Comparison of ENCODE assay signal across 15 cellular contexts in genomic region chr1:32878183-32878582, GRCh38. TPM values are rescaled to one million over a fixed set of nuclear protein-coding genes. Genes with fewer than 3 reads are reported as not detected.
DNase-seq lines count a peak whose midpoint lies in the region; ATAC-seq, FAIRE-seq and TF ChIP-seq lines count a peak whose summit lies in the region.
"Had no signal": no experiment of that assay in that cellular context is flagged by ENCODE, and none has a peak within 500 bp of the region (broad histone marks: within the 10 kb centered on the region; RNA-seq: fewer than 3 reads in every experiment).

No MANE protein-coding gene starts in this region.

- H3K4me1 Mint-ChIP-seq in GM23338, result peaks cover 38% of the 10 kb centered on the region
- H3K4me1 Mint-ChIP-seq: central memory CD8-positive, alpha-beta T cell had no signal

- dilution Hi-C loops in keratinocyte (cut with MboI; ENCODE audit: extremely low pct_ligation_motif_present, low sequenced_read_pairs), result no loop called here

- no peaks in the 10 kb centered on the region for H3K27me3 ChIP-seq in GM23338 (ENCODE audit: insufficient read depth)
- H3K27me3 ChIP-seq in keratinocyte (ENCODE audit: control insufficient read depth, extremely low read depth, insufficient read depth, low read length), result no peaks in the 10 kb centered on the region
- no peaks in the 10 kb centered on the region for H3K27me3 ChIP-seq in ovary
- H3K27me3 ChIP-seq: SJSA1 had no signal

- H3K4me1 ChIP-seq in GM23338 (ENCODE audit: insufficient read depth), result peaks cover 19% of the 10 kb centered on the region
- no peaks in the 10 kb centered on the region for H3K4me1 ChIP-seq in keratinocyte (ENCODE audit: control insufficient read depth, extremely low read depth, insufficient read depth, low read length)
- peaks cover 9% of the 10 kb centered on the region for H3K4me1 ChIP-seq in ovary (ENCODE audit: insufficient read depth)

- TF ChIP-seq CTCF in GM23338 (conservative IDR thresholded peaks at IDR 0.05; ENCODE audit: low read depth in 2 of 2) (no peak), keratinocyte (optimal IDR thresholded peaks at IDR 0.05 in 1 of 3, IDR thresholded peaks at IDR 0.05 in 1 of 3, conservative IDR thresholded peaks at IDR 0.05 in 1 of 3; ENCODE audit: extremely low read depth in 1 of 3, insufficient read depth in 2 of 3, low read length in 3 of 3) (no peak), ovary (IDR thresholded peaks at IDR 0.05) (no peak)

- H3K27ac ChIP-seq in GM23338 (ENCODE audit: low read depth), result no peak overlapping the region
- peak overlapping the region; percentile 30 for H3K27ac ChIP-seq in angular gyrus (ENCODE audit: low read depth, low read length)
- H3K27ac ChIP-seq in keratinocyte (ENCODE audit: control insufficient read depth, insufficient read depth, low read length), result no peak overlapping the region
- H3K27ac ChIP-seq in ovary, result no peak overlapping the region
- H3K27ac ChIP-seq: SJSA1 had no signal

- no peaks in the 10 kb centered on the region for H3K9me3 Mint-ChIP-seq in GM23338
- H3K9me3 Mint-ChIP-seq: activated T-helper 2 cell treated with anti-CD3 and anti-CD28 coated beads, Interferon-gamma antibody, Interleukin-2, Interleukin-4, amounts not matched to agents 10 μg/mL and 5 μg/mL and 100 μg/mL, durations not matched to agents 14 hours and 24 hours and 36 hours; central memory CD8-positive, alpha-beta T cell; stimulated activated effector memory CD8-positive, alpha-beta T cell treated with anti-CD3 and anti-CD28 coated beads, Interleukin-12 subunit alpha, Interleukin-12 subunit beta, amount 100 ng/mL, for 72 hours had no signal

- H4K20me1 ChIP-seq in GM23338 (replicated peaks; ENCODE audit: insufficient read depth) (no peaks in the 10 kb centered on the region), keratinocyte (ENCODE audit: control insufficient read depth, extremely low read depth, insufficient read depth, low read length) (no peaks in the 10 kb centered on the region)

- no peaks in the 10 kb centered on the region for H3K9me2 ChIP-seq in GM23338 (ENCODE audit: insufficient read depth)

- FAIRE-seq in keratinocyte (lab: Jason Lieb, UNC), result peak; percentile 94

- peak; percentile 69 for DNase-seq in DMS53 (lab: John Stamatoyannopoulos, UW)
- DNase-seq in GM23338 (ENCODE audit: low spot score), result no peak
- DNase-seq in keratinocyte (ENCODE audit: low read depth, low spot score), result peak; percentile 32
- no peak for DNase-seq in SKM-1 treated with dmso at 0.1 percent for 144 hours (lab: John Stamatoyannopoulos, UW; ENCODE audit: unreplicated experiment)
- no peak for DNase-seq in ovary
- no peak for DNase-seq in ecto neural progenitor cell (ENCODE audit: low spot score)
- DNase-seq: activated CD4-positive, alpha-beta T cell treated with anti-CD3 and anti-CD28 coated beads for 1 hour; NCI-H2029 treated with DMSO at 0.1 percent for 48 hours had no signal

- H3K36me3 ChIP-seq in GM23338 (ENCODE audit: insufficient read depth) (no peaks in the 10 kb centered on the region), keratinocyte (ENCODE audit: control insufficient read depth in 2 of 2, extremely low read depth in 1 of 2, insufficient read depth in 2 of 2, low read length in 2 of 2) (no peaks in the 10 kb centered on the region), ovary (no peaks in the 10 kb centered on the region)
- H3K36me3 ChIP-seq: SJSA1 had no signal

- WGBS in ovary, 3 donors, result 57 to 67% (median 58%) methylated on average over 6 of the region's 6 CpGs

- H3K9me3 ChIP-seq in keratinocyte (ENCODE audit: control insufficient read depth, low read depth, low read length) (no peaks in the 10 kb centered on the region), ovary (no peaks in the 10 kb centered on the region)
- H3K9me3 ChIP-seq: SJSA1 had no signal

- no peak overlapping the region for H3K4me2 ChIP-seq in GM23338
- H3K4me2 ChIP-seq in keratinocyte (ENCODE audit: control insufficient read depth, extremely low read depth, insufficient read depth, low read depth, low read length), result no peak overlapping the region

- no peak overlapping the region for H3K4me3 Mint-ChIP-seq in GM23338
- H3K4me3 Mint-ChIP-seq: central memory CD8-positive, alpha-beta T cell; stimulated activated effector memory CD8-positive, alpha-beta T cell treated with anti-CD3 and anti-CD28 coated beads, Interleukin-12 subunit alpha, Interleukin-12 subunit beta, amount 100 ng/mL, for 72 hours had no signal

- no peak for TF ChIP-seq EP300 in ovary (IDR thresholded peaks at IDR 0.05)

- no peak overlapping the region for H2AFZ ChIP-seq in GM23338
- H2AFZ ChIP-seq in keratinocyte (ENCODE audit: control insufficient read depth, low read length), result no peak overlapping the region

- no peaks in the 10 kb centered on the region for H3K36me3 Mint-ChIP-seq in GM23338 (ENCODE audit: low read depth)
- H3K36me3 Mint-ChIP-seq: stimulated activated effector memory CD8-positive, alpha-beta T cell treated with anti-CD3 and anti-CD28 coated beads, Interleukin-12 subunit alpha, Interleukin-12 subunit beta, amount 100 ng/mL, for 72 hours had no signal

- no peak for TF ChIP-seq POLR2A in ovary (IDR thresholded peaks at IDR 0.05)
- no peak for TF ChIP-seq POLR2A in GM18505 (IDR thresholded peaks at IDR 0.05; ENCODE audit: borderline replicate concordance, extremely low read depth, insufficient read depth, insufficient read length)

- H3K27me3 Mint-ChIP-seq in GM23338 (ENCODE audit: insufficient read depth, low read depth, poor library complexity), result peaks cover 5% of the 10 kb centered on the region

- no peak overlapping the region for H3K27ac Mint-ChIP-seq in GM23338
- H3K27ac Mint-ChIP-seq: activated T-helper 2 cell treated with anti-CD3 and anti-CD28 coated beads, Interferon-gamma antibody, Interleukin-2, Interleukin-4, amounts not matched to agents 10 μg/mL and 5 μg/mL and 100 μg/mL, durations not matched to agents 14 hours and 24 hours and 36 hours; stimulated activated effector memory CD8-positive, alpha-beta T cell treated with anti-CD3 and anti-CD28 coated beads, Interleukin-12 subunit alpha, Interleukin-12 subunit beta, amount 100 ng/mL, for 72 hours had no signal

- H3K4me3 ChIP-seq in GM23338 (no peak overlapping the region), keratinocyte (ENCODE audit: control insufficient read depth in 2 of 3, extremely low read depth in 1 of 3, insufficient read depth in 2 of 3, low read depth in 1 of 3, low read length in 3 of 3) (no peak overlapping the region), ovary (no peak overlapping the region)
- H3K4me3 ChIP-seq: SJSA1 had no signal

- H3K9ac ChIP-seq in keratinocyte (ENCODE audit: control insufficient read depth, extremely low read depth, insufficient read depth, low read length), result no peak overlapping the region

- H3K9me1 ChIP-seq in keratinocyte (ENCODE audit: control insufficient read depth, extremely low read depth, insufficient read depth, low read length), result no peaks in the 10 kb centered on the region

- no peaks in the 10 kb centered on the region for H3F3A ChIP-seq in GM23338 (replicated peaks; ENCODE audit: low read depth)

- intact Hi-C loops in ovary (cut with DNase I), result loop anchor here in 1 of 4 donors (5.0 kb wide), 1 partner anchor 204 kb away; the partner anchor contains the start of gene AZIN2

- peak; percentile 46 for ATAC-seq in GM23338
- ATAC-seq in GM18505 (IDR thresholded peaks at IDR 0.05; ENCODE audit: unreplicated experiment), result no peak
- ATAC-seq: stimulated activated effector memory CD8-positive, alpha-beta T cell treated with anti-CD3 and anti-CD28 coated beads, Interleukin-12 subunit alpha, Interleukin-12 subunit beta, amount 100 ng/mL, for 72 hours had no signal

- no peaks in the 10 kb centered on the region for H3K79me2 ChIP-seq in GM23338 (replicated peaks; ENCODE audit: insufficient read depth)
- H3K79me2 ChIP-seq in keratinocyte (ENCODE audit: control insufficient read depth, insufficient read depth, low read length), result no peaks in the 10 kb centered on the region

RNA-seq across cellular contexts. Expression of gene FNDC5, which starts 7.5 kb away (rescaled TPM):
- 1.7 and 2.0 TPM in 2 replicates for total RNA-seq in GM23338 (2014; rRNA removed; shearing (Covaris generic))
- 0.28 and 1.0 TPM in 2 replicates for polyA plus RNA-seq in GM23338 (2016; fragmentation: Nextera tagmentation; extraction: Ambion mirVana)
- polyA plus RNA-seq in keratinocyte, result not detected in 3 replicates
- not detected for polyA plus RNA-seq in keratinocyte (2011; ENCODE audit: low read depth)
- polyA plus RNA-seq in keratinocyte (2011; cell fraction: cytosol; rRNA removed), result not detected in 2 replicates
- polyA plus RNA-seq in keratinocyte (2011; cell fraction: nucleus; rRNA removed), result not detected in 2 replicates
- 0.21 TPM in 1 of 2 replicates, not detected in the other for polyA plus RNA-seq in keratinocyte (2012; ENCODE audit: low replicate concordance)
- not detected in 3 replicates for polyA minus RNA-seq in keratinocyte
- polyA minus RNA-seq in keratinocyte (2011; cell fraction: cytosol; rRNA and poly(A)+ RNA removed), result not detected
- not detected in 2 replicates for polyA minus RNA-seq in keratinocyte (2011; cell fraction: nucleus; rRNA and poly(A)+ RNA removed)
- total RNA-seq in ovary, result 10 to 100 TPM in 4 of 7 donors, 1 to 10 TPM in 3; 4.2 to 25.4 (median 12.1) TPM
- 10 to 100 TPM in 1 of 2 donors, 1 to 10 TPM in 1; 8.2 to 15.6 TPM for polyA plus RNA-seq in ovary
- total RNA-seq: activated T-helper 2 cell treated with anti-CD3 and anti-CD28 coated beads, Interferon-gamma antibody, Interleukin-2, Interleukin-4, amounts not matched to agents 10 μg/mL and 5 μg/mL and 100 μg/mL, durations not matched to agents 14 hours and 24 hours and 36 hours had no signal

RNA-seq across cellular contexts. Expression of gene HPCA, which starts 8.1 kb away (rescaled TPM):
- 0.35 and 0.62 TPM in 2 replicates for total RNA-seq in GM23338 (2014; rRNA removed; shearing (Covaris generic))
- polyA plus RNA-seq in GM23338 (2016; fragmentation: Nextera tagmentation; extraction: Ambion mirVana) (0.82 and 1.4 TPM in 2 replicates), keratinocyte (not detected in 3 replicates), ovary (under 1 TPM; 0.23 to 0.81 TPM)
- not detected for polyA plus RNA-seq in keratinocyte (2011; ENCODE audit: low read depth)
- not detected in 2 replicates for polyA plus RNA-seq in keratinocyte (2011; cell fraction: cytosol; rRNA removed)
- polyA plus RNA-seq in keratinocyte (2011; cell fraction: nucleus; rRNA removed), result not detected in 2 replicates
- 0.44 and 1.1 TPM in 2 replicates for polyA plus RNA-seq in keratinocyte (2012; ENCODE audit: low replicate concordance)
- not detected in 3 replicates for polyA minus RNA-seq in keratinocyte
- polyA minus RNA-seq in keratinocyte (2011; cell fraction: cytosol; rRNA and poly(A)+ RNA removed), result not detected
- not detected in 2 replicates for polyA minus RNA-seq in keratinocyte (2011; cell fraction: nucleus; rRNA and poly(A)+ RNA removed)
- total RNA-seq in ovary, result 1 to 10 TPM in 1 of 7 donors, under 1 TPM in 5, not detected in 1; 0.37 to 1.0 (median 0.68) TPM
- total RNA-seq: left cardiac atrium, SJSA1 had no signal

RNA-seq across cellular contexts. Expression of gene TMEM54, which starts 23.0 kb away (rescaled TPM):
- total RNA-seq in GM23338 (2014; rRNA removed; shearing (Covaris generic)), result 11.7 and 13.6 TPM in 2 replicates
- 8.8 and 11.2 TPM in 2 replicates for polyA plus RNA-seq in GM23338 (2016; fragmentation: Nextera tagmentation; extraction: Ambion mirVana)
- 59.4 to 125 TPM (median 109 TPM) in 3 replicates for polyA plus RNA-seq in keratinocyte
- 26.0 TPM for polyA plus RNA-seq in keratinocyte (2011; ENCODE audit: low read depth)
- polyA plus RNA-seq in keratinocyte (2011; cell fraction: cytosol; rRNA removed), result 129 and 227 TPM in 2 replicates
- polyA plus RNA-seq in keratinocyte (2011; cell fraction: nucleus; rRNA removed), result 39.2 and 55.8 TPM in 2 replicates
- polyA plus RNA-seq in keratinocyte (2012; ENCODE audit: low replicate concordance), result 133 and 154 TPM in 2 replicates
- polyA minus RNA-seq in keratinocyte, result 109 to 222 TPM (median 141 TPM) in 3 replicates
- 141 TPM for polyA minus RNA-seq in keratinocyte (2011; cell fraction: cytosol; rRNA and poly(A)+ RNA removed)
- polyA minus RNA-seq in keratinocyte (2011; cell fraction: nucleus; rRNA and poly(A)+ RNA removed), result 17.9 and 19.2 TPM in 2 replicates
- total RNA-seq in ovary, result 10 to 100 TPM; 13.5 to 64.0 (median 23.9) TPM
- 10 to 100 TPM in 1 of 2 donors, under 1 TPM in 1; 0.85 to 23.3 TPM for polyA plus RNA-seq in ovary

Comparison
In these comparisons a context has a peak if more than half of its experiments do, and no peak if none do; other contexts are left out.
1. DNase-seq: peak in DMS53 (single experiment) and keratinocyte (single experiment); none in GM23338 (single experiment), SKM-1 treated with dmso at 0.1 percent for 144 hours (single experiment), ovary (0 of 5) and ecto neural progenitor cell (single experiment).